In the genomic region with DNA sequence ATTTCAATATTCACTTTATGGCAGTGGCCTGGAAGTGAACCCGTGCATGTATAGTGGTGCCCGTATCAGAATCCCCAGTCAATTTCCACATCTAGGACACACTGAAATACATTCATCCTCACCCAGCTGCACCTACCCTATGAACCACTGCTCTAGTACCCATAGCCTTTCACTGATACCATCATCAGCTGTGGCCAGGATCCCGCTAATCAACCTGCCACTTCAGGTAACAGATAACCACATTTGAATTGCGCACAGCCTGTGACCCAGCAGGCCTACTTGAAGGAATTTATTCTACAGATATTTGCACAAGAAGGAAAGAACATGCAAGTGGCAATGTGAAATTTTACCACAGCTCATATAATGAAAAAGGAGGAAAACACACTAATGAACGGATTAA, we compare ENCODE assay signal across 23 cellular contexts.
A peak's percentile ranks its signal among the peaks of the same experiment; 100 is the strongest.
DNase-seq lines count a peak whose midpoint lies in the region; ATAC-seq and TF ChIP-seq lines count a peak whose summit lies in the region.
"Had no signal": no experiment of that assay in that cellular context is flagged by ENCODE, and none has a peak within 500 bp of the region (broad histone marks: within the 10 kb centered on the region; RNA-seq: fewer than 3 reads in every experiment).

No MANE protein-coding gene starts in this region.

- in situ Hi-C loops in IMR-90 (cut with MboI; ENCODE audit: low sequenced_read_pairs): no loop called here

- peak overlapping the region; percentile 81 for H3K4ac ChIP-seq in IMR-90 (ENCODE audit: low read depth, low read length)
- no peak overlapping the region for H3K4ac ChIP-seq in mesendoderm (ENCODE audit: low read depth, low read length)

- H3K27ac ChIP-seq in IMR-90 (ENCODE audit: insufficient read depth, low read length) (no peak overlapping the region), smooth muscle cell (ENCODE audit: low read depth) (peak overlapping the region; percentile 98), endodermal cell (ENCODE audit: low read depth, low read length) (no peak overlapping the region), mesendoderm (ENCODE audit: low read depth, low read length) (no peak overlapping the region)
- H3K27ac ChIP-seq: ovary, right atrium auricular region, thyroid gland had no signal

- H4K5ac ChIP-seq in IMR-90 (ENCODE audit: low read depth, low read length): no peak overlapping the region; the same call in 1 of the 2 replicates
- H4K5ac ChIP-seq in mesendoderm (ENCODE audit: low read length): no peak overlapping the region

- peak overlapping the region; percentile 85 for H2AK5ac ChIP-seq in IMR-90 (ENCODE audit: low read depth, low read length)
- no peak overlapping the region for H2AK5ac ChIP-seq in mesendoderm (ENCODE audit: low read length)

- H3K9ac ChIP-seq in IMR-90 (ENCODE audit: low read depth, low read length) (no peak overlapping the region), smooth muscle cell (ENCODE audit: low read depth) (peak overlapping the region; percentile 87), endodermal cell (ENCODE audit: extremely low read depth, low read length, poor library complexity, severe bottlenecking) (no peak overlapping the region), mesendoderm (ENCODE audit: low read length) (no peak overlapping the region)

- H3K14ac ChIP-seq in IMR-90 (replicated peaks; ENCODE audit: low read depth, low read length): no peak overlapping the region

- H3K79me2 ChIP-seq in smooth muscle cell (ENCODE audit: low read depth): no peaks in the 10 kb centered on the region
- H3K79me2 ChIP-seq in mesendoderm (ENCODE audit: control insufficient read depth, insufficient read depth, low read length): no peaks in the 10 kb centered on the region

- ATAC-seq in IMR-90 (ENCODE audit: low read depth) (no peak), WTC11 (peak; percentile 38)
- ATAC-seq: natural killer cell had no signal

- H3K36me3 Mint-ChIP-seq in WTC11: no peaks in the 10 kb centered on the region
- no peaks in the 10 kb centered on the region for H3K36me3 Mint-ChIP-seq in endodermal cell (ENCODE audit: low read depth)
- H3K36me3 Mint-ChIP-seq: activated naive CD4-positive, alpha-beta T cell treated with anti-CD3 and anti-CD28 coated beads, Interleukin-2, amount 10 ng/mL, durations not matched to agents 7 days and 5 days; CD14-positive monocyte; natural killer cell had no signal

- no CpG with 5 or more reads among the region's 5 CpGs for WGBS in IMR-90 (ENCODE audit: extremely low coverage in 2 of 2, insufficient read length in 1 of 2), 2 experiments
- WGBS in smooth muscle cell (ENCODE audit: low lambda C conversion rate): 89% methylated on average over 5 of the region's 5 CpGs
- WGBS in endodermal cell (ENCODE audit: insufficient coverage in 1 of 2, insufficient read length in 1 of 2), 2 experiments: 88 to 96% methylated on average over 3 to 5 of the region's 5 CpGs
- WGBS in mesendoderm (ENCODE audit: extremely low coverage, insufficient coverage, low lambda C conversion rate): no CpG with 5 or more reads among the region's 5 CpGs

- CTCF ChIA-PET in IMR-90 (lab: Yijun Ruan, JAX) (interaction anchor here (0.9 kb wide), 1 partner anchor 19 kb away, joined by 3 read pairs; no protein-coding TSS in a partner anchor), WTC11 (lab: Charles Lee) (interaction anchor here (0.8 to 1.4 kb wide), 2 partner anchors 11 to 213 kb away, joined by 5 to 7 read pairs; no protein-coding TSS in a partner anchor)

- H2BK5ac ChIP-seq in IMR-90 (ENCODE audit: low read depth, low read length, poor library complexity, severe bottlenecking): peak overlapping the region; percentile 61
- H2BK5ac ChIP-seq in mesendoderm (ENCODE audit: low read length): no peak overlapping the region

- H3K23ac ChIP-seq in IMR-90 (ENCODE audit: low read depth, low read length): 0 out of 2 replicates have a peak overlapping the region, but pooled peaks have one; percentile 3
- H3K23ac ChIP-seq in mesendoderm (ENCODE audit: low read length): no peak overlapping the region

- peaks cover 9% of the 10 kb centered on the region for H3F3A ChIP-seq in smooth muscle cell (ENCODE audit: low read depth)

- H2BK120ac ChIP-seq in IMR-90 (ENCODE audit: low read depth, low read length): peak overlapping the region; percentile 85
- H2BK120ac ChIP-seq in mesendoderm (ENCODE audit: low read depth, low read length): no peak overlapping the region

- BruUV-seq in IMR-90 (replicated peaks; lab: Mats Ljungman, UMichigan): no TSS peak

- H3K4me2 ChIP-seq in IMR-90 (ENCODE audit: low read depth, low read length) (no peak overlapping the region), smooth muscle cell (peak overlapping the region; percentile 66), mesendoderm (ENCODE audit: low read length) (no peak overlapping the region)

- H3K9me3 ChIP-seq in IMR-90 (ENCODE audit: control insufficient read depth, insufficient read depth, low read length): no peaks in the 10 kb centered on the region
- no peaks in the 10 kb centered on the region for H3K9me3 ChIP-seq in smooth muscle cell (replicated peaks; ENCODE audit: low read depth)
- H3K9me3 ChIP-seq in endodermal cell (ENCODE audit: control insufficient read depth, low read length): no peaks in the 10 kb centered on the region
- H3K9me3 ChIP-seq: ovary, right atrium auricular region, thyroid gland had no signal

- H4K20me1 ChIP-seq in IMR-90 (ENCODE audit: insufficient read depth, low read length) (no peaks in the 10 kb centered on the region), smooth muscle cell (ENCODE audit: low read depth) (no peaks in the 10 kb centered on the region)

- H3K79me1 ChIP-seq in IMR-90 (ENCODE audit: low read depth in 1 of 2, low read length in 2 of 2) (no peaks in the 10 kb centered on the region), mesendoderm (ENCODE audit: low read length) (no peaks in the 10 kb centered on the region)

- no peaks in the 10 kb centered on the region for H3K27me3 Mint-ChIP-seq in WTC11 (ENCODE audit: low read depth)
- H3K27me3 Mint-ChIP-seq in endodermal cell (ENCODE audit: insufficient read depth): no peaks in the 10 kb centered on the region
- H3K27me3 Mint-ChIP-seq: activated naive CD4-positive, alpha-beta T cell treated with anti-CD3 and anti-CD28 coated beads, Interleukin-2, amount 10 ng/mL, durations not matched to agents 7 days and 5 days had no signal

- no peak for DNase-seq in IMR-90
- DNase-seq in WTC11 (ENCODE audit: low spot score): no peak
- DNase-seq in islet precursor cell: peak; percentile 54
- no peak for DNase-seq in smooth muscle cell (lab: John Stamatoyannopoulos, UW; ENCODE audit: unreplicated experiment)
- DNase-seq in endodermal cell: no peak
- no peak for DNase-seq in HuH-7 (ENCODE audit: low spot score)
- DNase-seq in EL: no peak
- no peak for DNase-seq in mesendoderm
- DNase-seq: activated CD4-positive, alpha-beta T cell treated with anti-CD3 and anti-CD28 coated beads, Interleukin-2, amount 10 ng/mL, durations not matched to agents 24 days and 14 days; activated naive CD4-positive, alpha-beta T cell treated with anti-CD3 and anti-CD28 coated beads, Interleukin-2, amount 10 ng/mL, durations not matched to agents 7 days and 5 days; caudate nucleus; head of caudate nucleus; Karpas-422; MV-4-11; natural killer cell; NCI-H146; NCI-H524 treated with DMSO at 0.1 percent for 48 hours; stimulated activated CD4-positive, alpha-beta T cell treated with anti-CD3 and anti-CD28 coated beads, Interleukin-12 subunit alpha, Interleukin-12 subunit beta, amount 100 ng/mL, for 4 hours; stimulated activated naive CD4-positive, alpha-beta T cell treated with Interleukin-2 at 50 U/mL for 16 hours; thyroid gland had no signal

- H3K27me3 ChIP-seq in IMR-90 (ENCODE audit: control insufficient read depth, insufficient read depth, low read length) (no peaks in the 10 kb centered on the region), smooth muscle cell (ENCODE audit: low read depth) (no peaks in the 10 kb centered on the region), endodermal cell (ENCODE audit: control insufficient read depth, insufficient read depth, low read length, poor library complexity, severe bottlenecking) (no peaks in the 10 kb centered on the region), mesendoderm (ENCODE audit: insufficient read depth, low read length, poor library complexity) (no peaks in the 10 kb centered on the region)
- H3K27me3 ChIP-seq: ovary, right atrium auricular region, thyroid gland had no signal

- H3K4me3 Mint-ChIP-seq in WTC11 (no peak overlapping the region), endodermal cell (no peak overlapping the region)
- H3K4me3 Mint-ChIP-seq: activated CD4-positive, alpha-beta T cell treated with anti-CD3 and anti-CD28 coated beads, Interleukin-2, amount 10 ng/mL, durations not matched to agents 24 days and 14 days; activated naive CD4-positive, alpha-beta T cell treated with anti-CD3 and anti-CD28 coated beads, Interleukin-2, amount 10 ng/mL, durations not matched to agents 7 days and 5 days; CD14-positive monocyte; natural killer cell had no signal

- intact Hi-C loops in IMR-90 (cut with micrococcal nuclease): no loop called here

- TF ChIP-seq CTCF in IMR-90 (conservative IDR thresholded peaks at IDR 0.05; ENCODE audit: low read depth, low read length) (no peak), WTC11 (IDR thresholded peaks at IDR 0.05) (no peak), smooth muscle cell (IDR thresholded peaks at IDR 0.05; ENCODE audit: borderline replicate concordance, insufficient read depth, poor library complexity, severe bottlenecking) (no peak), endodermal cell (conservative IDR thresholded peaks at IDR 0.05) (no peak)

- H3K18ac ChIP-seq in IMR-90 (ENCODE audit: low read depth, low read length): no peak overlapping the region
- no peak overlapping the region for H3K18ac ChIP-seq in mesendoderm (ENCODE audit: low read length)

- peak overlapping the region; percentile 5; the same call in 1 of the 2 replicates for H3K27ac Mint-ChIP-seq in WTC11
- no peak overlapping the region for H3K27ac Mint-ChIP-seq in endodermal cell
- H3K27ac Mint-ChIP-seq: activated CD4-positive, alpha-beta T cell treated with anti-CD3 and anti-CD28 coated beads, Interleukin-2, amount 10 ng/mL, durations not matched to agents 24 days and 14 days; activated naive CD4-positive, alpha-beta T cell treated with anti-CD3 and anti-CD28 coated beads, Interleukin-2, amount 10 ng/mL, durations not matched to agents 7 days and 5 days; CD14-positive monocyte; natural killer cell had no signal

- H4K8ac ChIP-seq in IMR-90 (ENCODE audit: low read depth in 2 of 2, low read length in 2 of 2) (no peak overlapping the region), mesendoderm (ENCODE audit: low read depth, low read length) (no peak overlapping the region)

- dilution Hi-C loops in IMR-90 (cut with HindIII; ENCODE audit: low sequenced_read_pairs, unreplicated experiment): no loop called here

- no peaks in the 10 kb centered on the region for H3K36me3 ChIP-seq in IMR-90 (ENCODE audit: control insufficient read depth, insufficient read depth, low read length)
- no peaks in the 10 kb centered on the region for H3K36me3 ChIP-seq in smooth muscle cell (ENCODE audit: low read depth)
- no peaks in the 10 kb centered on the region for H3K36me3 ChIP-seq in endodermal cell (ENCODE audit: control insufficient read depth, insufficient read depth, low read length)
- no peaks in the 10 kb centered on the region for H3K36me3 ChIP-seq in mesendoderm (ENCODE audit: control insufficient read depth, insufficient read depth, low read length)
- H3K36me3 ChIP-seq: ovary, right atrium auricular region, thyroid gland had no signal

- peak overlapping the region; percentile 87 for H2BK20ac ChIP-seq in IMR-90 (ENCODE audit: low read depth, low read length)

- no peak overlapping the region for H2AK9ac ChIP-seq in IMR-90 (replicated peaks; ENCODE audit: low read depth, low read length, poor library complexity)

- H3K4me3 ChIP-seq in IMR-90 (ENCODE audit: insufficient read depth, low read depth, low read length) (no peak overlapping the region), smooth muscle cell (no peak overlapping the region), endodermal cell (ENCODE audit: low read length) (no peak overlapping the region), mesendoderm (ENCODE audit: low read length) (no peak overlapping the region)
- H3K4me3 ChIP-seq: ovary, right atrium auricular region, thyroid gland had no signal

- POLR2A ChIA-PET in IMR-90 (lab: Charles Lee; ENCODE audit: unreplicated experiment) (no interaction called here), WTC11 (lab: Charles Lee) (interaction anchor here (0.5 kb wide), 1 partner anchor 833 kb away, joined by 3 read pairs; no protein-coding TSS in a partner anchor)

- H3K4me1 Mint-ChIP-seq in WTC11 (peaks cover 11% of the 10 kb centered on the region), endodermal cell (no peaks in the 10 kb centered on the region)
- H3K4me1 Mint-ChIP-seq: CD14-positive monocyte, natural killer cell had no signal

- TF ChIP-seq RAD21 in IMR-90 (IDR thresholded peaks at IDR 0.05; ENCODE audit: low read length): no peak

- H4K91ac ChIP-seq in IMR-90 (ENCODE audit: insufficient read depth, low read depth, low read length): peak overlapping the region; percentile 73; the same call in 1 of the 2 replicates

- H2AFZ ChIP-seq in IMR-90 (replicated peaks; ENCODE audit: low read length, poor library complexity) (no peak overlapping the region), smooth muscle cell (ENCODE audit: low read depth) (no peak overlapping the region)

- peaks cover 3% of the 10 kb centered on the region; the same call in 1 of the 2 replicates for H3K9me1 ChIP-seq in IMR-90 (ENCODE audit: insufficient read depth, low read length)

- H3K4me1 ChIP-seq in IMR-90 (ENCODE audit: control insufficient read depth, insufficient read depth, low read length) (peaks cover 11% of the 10 kb centered on the region), smooth muscle cell (ENCODE audit: low read depth) (peaks cover 18% of the 10 kb centered on the region), endodermal cell (ENCODE audit: control insufficient read depth, insufficient read depth, low read length) (no peaks in the 10 kb centered on the region), mesendoderm (ENCODE audit: control insufficient read depth, low read depth, low read length) (no peaks in the 10 kb centered on the region)
- H3K4me1 ChIP-seq: thyroid gland had no signal

- TF ChIP-seq POLR2A in IMR-90 (IDR thresholded peaks at IDR 0.05; ENCODE audit: low read depth, low read length): no peak

- H3K9me3 Mint-ChIP-seq in WTC11 (peaks cover 15% of the 10 kb centered on the region), endodermal cell (no peaks in the 10 kb centered on the region)
- H3K9me3 Mint-ChIP-seq: activated naive CD4-positive, alpha-beta T cell treated with anti-CD3 and anti-CD28 coated beads, Interleukin-2, amount 10 ng/mL, durations not matched to agents 7 days and 5 days; natural killer cell had no signal

- H3K56ac ChIP-seq in IMR-90 (ENCODE audit: extremely low read depth, insufficient read depth, low read length) (no peak overlapping the region), mesendoderm (ENCODE audit: low read length) (no peak overlapping the region)

- peak overlapping the region; percentile 78; the same call in 1 of the 3 replicates for H2BK15ac ChIP-seq in IMR-90 (ENCODE audit: low read depth, low read length)
- H2BK15ac ChIP-seq in mesendoderm (replicated peaks; ENCODE audit: low read depth): no peak overlapping the region
